In genomic region chr16:8493885-8494487, GRCh38 we compare ENCODE assay signal across 21 cellular contexts.
DNase-seq lines count a peak whose midpoint lies in the region; ATAC-seq and TF ChIP-seq lines count a peak whose summit lies in the region.
"Had no signal": no experiment of that assay in that cellular context is flagged by ENCODE, and none has a peak within 500 bp of the region (broad histone marks: within the 10 kb centered on the region; RNA-seq: fewer than 3 reads in every experiment).

No MANE protein-coding gene starts in this region.

- intact Hi-C loops in HCT116 (cut with micrococcal nuclease), result no loop called here

- H3K4me3 ChIP-seq in HCT116 (replicated peaks in 1 of 2; ENCODE audit: low read depth in 1 of 2, low read length in 2 of 2), result no peak overlapping the region
- H3K4me3 ChIP-seq: suprapubic skin had no signal

- H3K4me2 ChIP-seq in HCT116 (ENCODE audit: low read length), result no peak overlapping the region

- DNase-seq in DMS153 (lab: John Stamatoyannopoulos, UW) (peak; percentile 64), HCT116 (ENCODE audit: low read depth, low spot score) (no peak), cerebellar cortex (ENCODE audit: low spot score) (peak; percentile 5), Kasumi-1 (lab: John Stamatoyannopoulos, UW) (no peak), NAMALWA (ENCODE audit: low spot score) (no peak), NCI-H524 treated with DMSO at 0.1 percent for 48 hours (lab: John Stamatoyannopoulos, UW) (no peak)
- DNase-seq: activated CD4-positive, alpha-beta T cell treated with anti-CD3 and anti-CD28 coated beads for 4 hours; activated CD8-positive, alpha-beta memory T cell treated with anti-CD3 and anti-CD28 coated beads, Interleukin-2, amount 10 ng/mL, durations not matched to agents 7 days and 5 days; CD4-positive, alpha-beta T cell; DMS79 treated with DMSO at 0.1 percent for 48 hours; foreskin keratinocyte; Karpas-422; NCI-H1436; NCI-H345; right cardiac atrium had no signal

- H3K9me3 Mint-ChIP-seq in nephron, result no peaks in the 10 kb centered on the region
- H3K9me3 Mint-ChIP-seq: activated T-helper 2 cell treated with anti-CD3 and anti-CD28 coated beads, Interferon-gamma antibody, Interleukin-2, Interleukin-4, amounts not matched to agents 10 μg/mL and 5 μg/mL and 100 μg/mL, durations not matched to agents 14 hours and 24 hours and 36 hours; CD4-positive, alpha-beta T cell; mesothelial cell of epicardium had no signal

- H3K27ac Mint-ChIP-seq in nephron, result no peak overlapping the region
- H3K27ac Mint-ChIP-seq: activated CD8-positive, alpha-beta memory T cell treated with anti-CD3 and anti-CD28 coated beads, Interleukin-2, amount 10 ng/mL, durations not matched to agents 7 days and 5 days; activated T-helper 2 cell treated with anti-CD3 and anti-CD28 coated beads, Interferon-gamma antibody, Interleukin-2, Interleukin-4, amounts not matched to agents 10 μg/mL and 5 μg/mL and 100 μg/mL, durations not matched to agents 14 hours and 24 hours and 36 hours; CD4-positive, alpha-beta T cell; mesothelial cell of epicardium had no signal

- H3K36me3 ChIP-seq in HCT116 (ENCODE audit: control insufficient read depth in 1 of 2, insufficient read depth in 2 of 2, low read length in 2 of 2), result no peaks in the 10 kb centered on the region
- H3K36me3 ChIP-seq: suprapubic skin had no signal

- CTCF ChIA-PET in HCT116 (lab: Charles Lee), result no interaction called here

- no peak overlapping the region for H3K9ac ChIP-seq in HCT116 (ENCODE audit: low read length)

- H2AFZ ChIP-seq in HCT116 (ENCODE audit: low read depth, low read length, poor library complexity, severe bottlenecking), result no peak overlapping the region

- peak; percentile 24; the same call in 1 of the 2 replicates for TF ChIP-seq RAD21 in HCT116 (IDR thresholded peaks at IDR 0.05; ENCODE audit: low read depth)

- H3K79me2 ChIP-seq in HCT116 (ENCODE audit: insufficient read depth, low read length), result no peaks in the 10 kb centered on the region

- no peak for TF ChIP-seq POLR2A in HCT116 (IDR thresholded peaks at IDR 0.05; ENCODE audit: borderline replicate concordance, extremely low read depth, insufficient read depth, insufficient read length)

- peaks cover 9% of the 10 kb centered on the region for H3K27me3 Mint-ChIP-seq in nephron (ENCODE audit: low read depth)
- H3K27me3 Mint-ChIP-seq: activated CD8-positive, alpha-beta memory T cell treated with anti-CD3 and anti-CD28 coated beads, Interleukin-2, amount 10 ng/mL, durations not matched to agents 7 days and 5 days had no signal

- H3K9me2 ChIP-seq in HCT116 (ENCODE audit: insufficient read depth), result no peaks in the 10 kb centered on the region

- TF ChIP-seq CTCF in HCT116 (IDR thresholded peaks at IDR 0.05 in 2 of 3, conservative IDR thresholded peaks at IDR 0.05 in 1 of 3; ENCODE audit: borderline replicate concordance in 1 of 3, insufficient read depth in 1 of 3, low read depth in 2 of 3, low read length in 2 of 3) (no peak), nephron (IDR thresholded peaks at IDR 0.05; ENCODE audit: unreplicated experiment in 3 of 3) (peak in 2 of 3 experiments; percentile 10 to 30)

- H3K27me3 ChIP-seq in HCT116 (ENCODE audit: insufficient read depth, low read length), result peaks cover 14% of the 10 kb centered on the region
- H3K27me3 ChIP-seq: foreskin keratinocyte, suprapubic skin had no signal

- RAD21 ChIA-PET in HCT116 (lab: Charles Lee; ENCODE audit: low non-redundant PET in 1 of 2, low total read pairs in 2 of 2, uncharacterized antibody in 2 of 2, unreplicated experiment in 2 of 2), result no interaction called here

- no peak overlapping the region for H3K27ac ChIP-seq in HCT116 (ENCODE audit: low read depth, low read length)
- H3K27ac ChIP-seq: epithelial cell of prostate, foreskin keratinocyte, suprapubic skin had no signal

- no peaks in the 10 kb centered on the region for H3K36me3 Mint-ChIP-seq in nephron (ENCODE audit: low read depth)
- H3K36me3 Mint-ChIP-seq: activated CD8-positive, alpha-beta memory T cell treated with anti-CD3 and anti-CD28 coated beads, Interleukin-2, amount 10 ng/mL, durations not matched to agents 7 days and 5 days; mesothelial cell of epicardium had no signal

- no TSS peak for BruUV-seq in HCT116 (replicated peaks; lab: Mats Ljungman, UMichigan)

- ATAC-seq in HCT116 (no peak), GM21367 (IDR thresholded peaks at IDR 0.05; ENCODE audit: unreplicated experiment) (no peak)
- ATAC-seq: activated CD8-positive, alpha-beta memory T cell treated with anti-CD3 and anti-CD28 coated beads, Interleukin-2, amount 10 ng/mL, durations not matched to agents 7 days and 5 days; foreskin keratinocyte; right cardiac atrium had no signal

- H3K9me3 ChIP-seq in HCT116 (ENCODE audit: control insufficient read depth in 1 of 2, insufficient read depth in 1 of 2, low read depth in 1 of 2, low read length in 2 of 2), result no peaks in the 10 kb centered on the region

- no peaks in the 10 kb centered on the region for H4K20me1 ChIP-seq in HCT116 (ENCODE audit: insufficient read depth)

- POLR2A ChIA-PET in HCT116 (lab: Charles Lee), result no interaction called here

- H3K4me1 Mint-ChIP-seq in nephron, result no peaks in the 10 kb centered on the region
- H3K4me1 Mint-ChIP-seq: activated CD8-positive, alpha-beta memory T cell treated with anti-CD3 and anti-CD28 coated beads, Interleukin-2, amount 10 ng/mL, durations not matched to agents 7 days and 5 days; mesothelial cell of epicardium had no signal

- H3K4me1 ChIP-seq in HCT116 (ENCODE audit: control insufficient read depth in 1 of 2, insufficient read depth in 2 of 2, low read length in 2 of 2), result no peaks in the 10 kb centered on the region
- H3K4me1 ChIP-seq: foreskin keratinocyte, suprapubic skin had no signal

- no peak overlapping the region for H3K4me3 Mint-ChIP-seq in nephron
- H3K4me3 Mint-ChIP-seq: activated CD8-positive, alpha-beta memory T cell treated with anti-CD3 and anti-CD28 coated beads, Interleukin-2, amount 10 ng/mL, durations not matched to agents 7 days and 5 days; CD4-positive, alpha-beta T cell; mesothelial cell of epicardium had no signal

TF ChIP-seq in HCT116, 20 proteins besides CTCF, POLR2A, EP300 and RAD21:
- TF ChIP-seq, protein P1, sequence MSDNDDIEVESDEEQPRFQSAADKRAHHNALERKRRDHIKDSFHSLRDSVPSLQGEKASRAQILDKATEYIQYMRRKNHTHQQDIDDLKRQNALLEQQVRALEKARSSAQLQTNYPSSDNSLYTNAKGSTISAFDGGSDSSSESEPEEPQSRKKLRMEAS (IDR thresholded peaks at IDR 0.05), result no peak
- no peak for TF ChIP-seq SIN3A (IDR thresholded peaks at IDR 0.05; ENCODE audit: low read depth)
- no peak for TF ChIP-seq EZH2phosphoT487 (IDR thresholded peaks at IDR 0.05; ENCODE audit: borderline replicate concordance)
- no peak for TF ChIP-seq POLR2AphosphoS5 (IDR thresholded peaks at IDR 0.05; ENCODE audit: low read depth, low read length)
- TF ChIP-seq ZNF274 (IDR thresholded peaks at IDR 0.05; ENCODE audit: low read depth, low read length), result no peak
- TF ChIP-seq SRF (IDR thresholded peaks at IDR 0.05; ENCODE audit: low read depth), result no peak
- no peak for TF ChIP-seq YY1 (IDR thresholded peaks at IDR 0.05; ENCODE audit: extremely low read depth, insufficient replicate concordance, low read depth, low read length)
- TF ChIP-seq SP1 (IDR thresholded peaks at IDR 0.05; ENCODE audit: low read depth), result no peak
- no peak for TF ChIP-seq EZH2 (IDR thresholded peaks at IDR 0.05)
- TF ChIP-seq ATF3 (IDR thresholded peaks at IDR 0.05), result no peak
- no peak for TF ChIP-seq REST (IDR thresholded peaks at IDR 0.05; ENCODE audit: low read depth)
- no peak for TF ChIP-seq ZFX (IDR thresholded peaks at IDR 0.05)
- no peak for TF ChIP-seq FOSL1 (IDR thresholded peaks at IDR 0.05; ENCODE audit: low read depth)

Comparison
In these comparisons a context has a peak if more than half of its experiments do, and no peak if none do; other contexts are left out.
1. DNase-seq: peak in DMS153 (single experiment) and cerebellar cortex (single experiment); none in HCT116 (single experiment), Kasumi-1 (0 of 2), NAMALWA (single experiment) and NCI-H524 treated with DMSO at 0.1 percent for 48 hours (single experiment).
2. CTCF ChIP-seq: peak in nephron (2 of 3); none in HCT116 (0 of 3).